ENCODE assay signal across 1 cellular context in genomic region chr2:238167761-238168160, GRCh38.
TF ChIP-seq lines count a peak whose summit lies in the region.

No MANE protein-coding gene starts in this region.

TF ChIP-seq in SK-N-SH, 30 proteins besides CTCF, POLR2A, EP300 and RAD21 (continued from another document):
- TF ChIP-seq NRF1 (IDR thresholded peaks at IDR 0.05; ENCODE audit: low read depth, low read length): no peak
- no peak for TF ChIP-seq TEAD4 (IDR thresholded peaks at IDR 0.05; ENCODE audit: borderline replicate concordance, insufficient read depth)
- no peak for TF ChIP-seq RFX5 (IDR thresholded peaks at IDR 0.05; ENCODE audit: low read length)
- TF ChIP-seq EZH2phosphoT487 (IDR thresholded peaks at IDR 0.05; ENCODE audit: borderline replicate concordance, low read depth): no peak
- no peak for TF ChIP-seq RCOR1 (IDR thresholded peaks at IDR 0.05; ENCODE audit: low read length)
- TF ChIP-seq MEF2A (IDR thresholded peaks at IDR 0.05; ENCODE audit: borderline replicate concordance, low read depth): no peak
- no peak for TF ChIP-seq SIN3A (IDR thresholded peaks at IDR 0.05; ENCODE audit: borderline replicate concordance, low read depth, low read length)
- no peak for TF ChIP-seq YY1 (IDR thresholded peaks at IDR 0.05; ENCODE audit: low read depth)
- TF ChIP-seq NFIC (IDR thresholded peaks at IDR 0.05; ENCODE audit: borderline replicate concordance): no peak
